Comparison of ENCODE assay signal across 8 cellular contexts in genomic region chr14:50312734-50313054, GRCh38. TPM values are rescaled to one million over a fixed set of nuclear protein-coding genes. Genes with fewer than 3 reads are reported as not detected.
DNase-seq lines count a peak whose midpoint lies in the region; ATAC-seq and TF ChIP-seq lines count a peak whose summit lies in the region.

No MANE protein-coding gene starts in this region.

- peak overlapping the region; percentile 87 for H3K4me3 ChIP-seq in SK-N-MC
- H3K4me3 ChIP-seq in parathyroid adenoma (ENCODE audit: low read depth, low read length) = peak overlapping the region; percentile 73

- H3K27ac ChIP-seq in SK-N-MC (peak overlapping the region; percentile 89), parathyroid adenoma (peak overlapping the region; percentile 94)

- no peaks in the 10 kb centered on the region for H3K27me3 ChIP-seq in parathyroid adenoma (ENCODE audit: control insufficient read depth, insufficient read depth, low read length)

- peak overlapping the region; percentile 92 for H3K9ac ChIP-seq in SK-N-MC (ENCODE audit: insufficient read length)
- H3K9ac ChIP-seq in parathyroid adenoma = no peak overlapping the region

- peak; percentile 22 for DNase-seq in stimulated activated CD8-positive, alpha-beta memory T cell treated with anti-CD3 and anti-CD28 coated beads, Interleukin-12 subunit alpha, Interleukin-12 subunit beta, amount 100 ng/mL, for 1 hour (ENCODE audit: low read depth)
- DNase-seq in stimulated activated CD8-positive, alpha-beta memory T cell treated with anti-CD3 and anti-CD28 coated beads, Interleukin-4, amount 100 ng/mL, for 48 hours = no peak
- DNase-seq in SK-N-MC (ENCODE audit: low read depth, low spot score) (no peak), foreskin melanocyte (no peak)

- peaks cover 10% of the 10 kb centered on the region for H3K4me1 ChIP-seq in parathyroid adenoma

- TF ChIP-seq CTCF in parathyroid adenoma (IDR thresholded peaks at IDR 0.05) = no peak

- H3K9me3 ChIP-seq in SK-N-MC (ENCODE audit: low read depth, low read length) (no peaks in the 10 kb centered on the region), parathyroid adenoma (ENCODE audit: control insufficient read depth, low read length) (no peaks in the 10 kb centered on the region)

- H3K4me2 ChIP-seq in parathyroid adenoma (ENCODE audit: low read length) = peak overlapping the region; percentile 92

- H2AFZ ChIP-seq in parathyroid adenoma = peak overlapping the region; percentile 95

- ATAC-seq in HG03342 (IDR thresholded peaks at IDR 0.05; ENCODE audit: unreplicated experiment) = peak; percentile 28
- ATAC-seq in esophagus mucosa = peak; percentile 36
- ATAC-seq in HG02840 (IDR thresholded peaks at IDR 0.05; ENCODE audit: low FRiP score, unreplicated experiment) = no peak

- peaks cover 23% of the 10 kb centered on the region for H3K79me2 ChIP-seq in parathyroid adenoma

- H3K36me3 ChIP-seq in SK-N-MC (ENCODE audit: insufficient read depth, low read length) = peaks cover 9% of the 10 kb centered on the region; the same call in 1 of the 2 replicates
- no peaks in the 10 kb centered on the region for H3K36me3 ChIP-seq in parathyroid adenoma (ENCODE audit: control insufficient read depth, insufficient read depth, low read length)

RNA-seq across cellular contexts. Expression of gene DMAC2L, which starts 0.6 kb away (rescaled TPM):
- 15.2 TPM for total RNA-seq in esophagus mucosa

RNA-seq across cellular contexts. Expression of gene L2HGDH, which starts 0.7 kb away (rescaled TPM):
- 6.0 TPM for total RNA-seq in esophagus mucosa
